9 cellular contexts compared by ENCODE assay signal in genomic region chr19:36420961-36421748, GRCh38. TPM values are rescaled to one million over a fixed set of nuclear protein-coding genes. Genes with fewer than 3 reads are reported as not detected.
DNase-seq lines count a peak whose midpoint lies in the region; ATAC-seq and TF ChIP-seq lines count a peak whose summit lies in the region.
"Had no signal": no experiment of that assay in that cellular context is flagged by ENCODE, and none has a peak within 500 bp of the region (broad histone marks: within the 10 kb centered on the region; RNA-seq: fewer than 3 reads in every experiment).

No MANE protein-coding gene starts in this region.

- TF ChIP-seq CTCF in Peyer's patch (IDR thresholded peaks at IDR 0.05) = no peak

- no peaks in the 10 kb centered on the region for H3K9me3 Mint-ChIP-seq in natural killer cell treated with Interleukin-12 subunit alpha and Interleukin-12 subunit beta and Interleukin-15 and Interleukin-18, amount 100 ng/mL, for 72 hours

- H3K36me3 ChIP-seq in Peyer's patch = no peaks in the 10 kb centered on the region

- peaks cover 14 to 17% of the 10 kb centered on the region in 2 donors for H3K4me1 Mint-ChIP-seq in natural killer cell treated with Interleukin-12 subunit alpha and Interleukin-12 subunit beta and Interleukin-15 and Interleukin-18, amount 100 ng/mL, for 72 hours (ENCODE audit: low read depth in 2 of 2)

- H3K27ac Mint-ChIP-seq in natural killer cell treated with Interleukin-12 subunit alpha and Interleukin-12 subunit beta and Interleukin-15 and Interleukin-18, amount 100 ng/mL, for 72 hours = no peak overlapping the region

- peak overlapping the region; percentile 7 to 49 (median 38) for H3K4me3 ChIP-seq in Peyer's patch
- H3K4me3 ChIP-seq: mucosa of descending colon had no signal

- no peaks in the 10 kb centered on the region for H3K27me3 ChIP-seq in Peyer's patch

- no peak for ATAC-seq in natural killer cell treated with Interleukin-12 subunit alpha and Interleukin-12 subunit beta and Interleukin-15 and Interleukin-18, amount 100 ng/mL, for 72 hours
- ATAC-seq in GM21737 (IDR thresholded peaks at IDR 0.05; ENCODE audit: unreplicated experiment) (no peak), GM18519 (IDR thresholded peaks at IDR 0.05; ENCODE audit: low FRiP score, unreplicated experiment) (no peak)
- ATAC-seq: mucosa of descending colon had no signal

- peak; percentile 15 for DNase-seq in AG08395 (ENCODE audit: low spot score)
- no peak for DNase-seq in Peyer's patch
- peak; percentile 41 for DNase-seq in fibroblast of gingiva (ENCODE audit: low read depth)
- DNase-seq in natural killer cell treated with Interleukin-12 subunit alpha and Interleukin-12 subunit beta and Interleukin-15 and Interleukin-18, amount 100 ng/mL, for 72 hours (ENCODE audit: low spot score) = no peak
- DNase-seq in NCI-H2196 (lab: John Stamatoyannopoulos, UW; ENCODE audit: unreplicated experiment) = no peak
- DNase-seq in activated gamma-delta T cell (lab: John Stamatoyannopoulos, UW) = no peak

- peaks cover 0 to 8% (median 3%) of the 10 kb centered on the region in 4 donors for H3K9me3 ChIP-seq in Peyer's patch
- H3K9me3 ChIP-seq: mucosa of descending colon had no signal

- peaks cover 0 to 15% (median 3%) of the 10 kb centered on the region in 4 donors for H3K4me1 ChIP-seq in Peyer's patch

- H3K4me3 Mint-ChIP-seq in natural killer cell treated with Interleukin-12 subunit alpha and Interleukin-12 subunit beta and Interleukin-15 and Interleukin-18, amount 100 ng/mL, for 72 hours = peak overlapping the region; percentile 1

- H3K36me3 Mint-ChIP-seq in natural killer cell treated with Interleukin-12 subunit alpha and Interleukin-12 subunit beta and Interleukin-15 and Interleukin-18, amount 100 ng/mL, for 72 hours = peaks cover 12% of the 10 kb centered on the region

- peaks cover 17 to 20% of the 10 kb centered on the region in 2 donors for H3K27me3 Mint-ChIP-seq in natural killer cell treated with Interleukin-12 subunit alpha and Interleukin-12 subunit beta and Interleukin-15 and Interleukin-18, amount 100 ng/mL, for 72 hours

- H3K27ac ChIP-seq in Peyer's patch = no peak overlapping the region

- no peak for TF ChIP-seq POLR2A in Peyer's patch (IDR thresholded peaks at IDR 0.05)

RNA-seq across cellular contexts. Expression of gene ZFP82, which starts 2.7 kb away (rescaled TPM):
- 1 to 10 TPM; 1.0 to 9.1 (median 2.8) TPM for total RNA-seq in Peyer's patch
- 1 to 10 TPM; 3.3 to 5.8 TPM for total RNA-seq in natural killer cell treated with Interleukin-12 subunit alpha and Interleukin-12 subunit beta and Interleukin-15 and Interleukin-18, amount 100 ng/mL, for 72 hours

RNA-seq across cellular contexts. Expression of gene ZFP14, which starts 42.2 kb away (rescaled TPM):
- 10 to 100 TPM in 3 of 4 donors, 1 to 10 TPM in 1; 9.7 to 11.6 (median 11.1) TPM for total RNA-seq in Peyer's patch
- 1 to 10 TPM; 2.3 to 5.1 TPM for total RNA-seq in natural killer cell treated with Interleukin-12 subunit alpha and Interleukin-12 subunit beta and Interleukin-15 and Interleukin-18, amount 100 ng/mL, for 72 hours

Comparison
In these comparisons a context has a peak if more than half of its experiments do, and no peak if none do; other contexts are left out.
1. DNase-seq: peak in AG08395 (single experiment) and fibroblast of gingiva (single experiment); none in Peyer's patch (0 of 3), natural killer cell treated with Interleukin-12 subunit alpha and Interleukin-12 subunit beta and Interleukin-15 and Interleukin-18, amount 100 ng/mL, for 72 hours (single experiment), NCI-H2196 (single experiment) and activated gamma-delta T cell (single experiment).